ENCODE assay signal across 17 cellular contexts in genomic region chr1:235266967-235267366, GRCh38.
DNase-seq lines count a peak whose midpoint lies in the region; ATAC-seq and TF ChIP-seq lines count a peak whose summit lies in the region.
"Had no signal": no experiment of that assay in that cellular context is flagged by ENCODE, and none has a peak within 500 bp of the region (broad histone marks: within the 10 kb centered on the region; RNA-seq: fewer than 3 reads in every experiment).

No MANE protein-coding gene starts in this region.

- CTCF ChIA-PET in HEK293 (lab: Yijun Ruan, JAX), result interaction anchor here (0.7 to 0.9 kb wide), 2 partner anchors 17 to 63 kb away, joined by 3 read pairs; no protein-coding TSS in a partner anchor
- CTCF ChIA-PET in CD4-positive, alpha-beta T cell (lab: Charles Lee), result no interaction called here

- H3K9me3 ChIP-seq in HEK293 (ENCODE audit: control insufficient read depth, insufficient read depth, low read depth, low read length), result no peaks in the 10 kb centered on the region
- no peaks in the 10 kb centered on the region for H3K9me3 ChIP-seq in CD4-positive, alpha-beta T cell (ENCODE audit: control insufficient read depth, low read length)

- TF ChIP-seq CTCF in natural killer cell (IDR thresholded peaks at IDR 0.05), result no peak
- no peak for TF ChIP-seq CTCF in HEK293 (tag by site-specific recombination; IDR thresholded peaks at IDR 0.05)
- TF ChIP-seq CTCF in CD4-positive, alpha-beta T cell (IDR thresholded peaks at IDR 0.05), result no peak

- H3K9me3 Mint-ChIP-seq in natural killer cell (no peaks in the 10 kb centered on the region), memory B cell (no peaks in the 10 kb centered on the region)
- H3K9me3 Mint-ChIP-seq in natural killer cell treated with Interleukin-12 subunit alpha and Interleukin-12 subunit beta and Interleukin-15 and Interleukin-18, amount 100 ng/mL, for 72 hours, result no peaks in the 10 kb centered on the region
- no peaks in the 10 kb centered on the region for H3K9me3 Mint-ChIP-seq in CD4-positive, alpha-beta T cell
- H3K9me3 Mint-ChIP-seq: HFFc6 had no signal

- DNase-seq in natural killer cell, result no peak
- no peak for DNase-seq in natural killer cell treated with Interleukin-12 subunit alpha and Interleukin-12 subunit beta and Interleukin-15 and Interleukin-18, amount 100 ng/mL, for 72 hours (ENCODE audit: low spot score)
- DNase-seq in memory B cell (ENCODE audit: low spot score in 2 of 2), result no peak
- no peak for DNase-seq in CD4-positive, alpha-beta T cell
- no peak for DNase-seq in H7
- DNase-seq: DMS153, DMS79, GDM1, HCEC 1CT, HFFc6, IMR-90 had no signal

- H3K27ac Mint-ChIP-seq in natural killer cell (peak overlapping the region; percentile 51 to 54), memory B cell (peak overlapping the region; percentile 82)
- peak overlapping the region in 1 of 2 donors; percentile 0 for H3K27ac Mint-ChIP-seq in natural killer cell treated with Interleukin-12 subunit alpha and Interleukin-12 subunit beta and Interleukin-15 and Interleukin-18, amount 100 ng/mL, for 72 hours
- H3K27ac Mint-ChIP-seq in CD4-positive, alpha-beta T cell, result no peak overlapping the region
- H3K27ac Mint-ChIP-seq: B cell had no signal

- H3K4me1 Mint-ChIP-seq in natural killer cell (peaks cover 73% of the 10 kb centered on the region in 2 donors), memory B cell (peaks cover 34% of the 10 kb centered on the region)
- H3K4me1 Mint-ChIP-seq in natural killer cell treated with Interleukin-12 subunit alpha and Interleukin-12 subunit beta and Interleukin-15 and Interleukin-18, amount 100 ng/mL, for 72 hours (ENCODE audit: low read depth in 2 of 2), result peaks cover 41 to 55% of the 10 kb centered on the region in 2 donors
- H3K4me1 Mint-ChIP-seq in CD4-positive, alpha-beta T cell (ENCODE audit: low read depth), result peaks cover 73% of the 10 kb centered on the region

- H3K27me3 Mint-ChIP-seq in natural killer cell (ENCODE audit: low read depth in 2 of 2) (no peaks in the 10 kb centered on the region), memory B cell (no peaks in the 10 kb centered on the region)
- H3K27me3 Mint-ChIP-seq in natural killer cell treated with Interleukin-12 subunit alpha and Interleukin-12 subunit beta and Interleukin-15 and Interleukin-18, amount 100 ng/mL, for 72 hours, result no peaks in the 10 kb centered on the region
- no peaks in the 10 kb centered on the region for H3K27me3 Mint-ChIP-seq in CD4-positive, alpha-beta T cell
- H3K27me3 Mint-ChIP-seq: B cell had no signal

- no peak overlapping the region for H3K4me3 ChIP-seq in HEK293 (ENCODE audit: low read depth, low read length)
- no peak overlapping the region for H3K4me3 ChIP-seq in H7 (ENCODE audit: insufficient read depth, low read depth, low read length)
- H3K4me3 ChIP-seq: BLaER1 treated with 17β-estradiol and CSF1 and Interleukin-3, amounts not matched to agents 10 nM and 100 nM; K562 had no signal

- H3K4me3 Mint-ChIP-seq in natural killer cell (no peak overlapping the region), memory B cell (no peak overlapping the region)
- no peak overlapping the region for H3K4me3 Mint-ChIP-seq in natural killer cell treated with Interleukin-12 subunit alpha and Interleukin-12 subunit beta and Interleukin-15 and Interleukin-18, amount 100 ng/mL, for 72 hours
- no peak overlapping the region for H3K4me3 Mint-ChIP-seq in CD4-positive, alpha-beta T cell
- H3K4me3 Mint-ChIP-seq: B cell, HFFc6 had no signal

- ATAC-seq in natural killer cell (no peak), memory B cell (ENCODE audit: low read depth) (no peak), GM19023 (IDR thresholded peaks at IDR 0.05; ENCODE audit: unreplicated experiment) (no peak)
- ATAC-seq in natural killer cell treated with Interleukin-12 subunit alpha and Interleukin-12 subunit beta and Interleukin-15 and Interleukin-18, amount 100 ng/mL, for 72 hours, result no peak
- no peak for ATAC-seq in CD4-positive, alpha-beta T cell (ENCODE audit: poor library complexity)
- ATAC-seq: K562 had no signal

- no peak overlapping the region for H3K27ac ChIP-seq in HEK293 (ENCODE audit: extremely low read depth, low read depth, low read length)
- no peak overlapping the region for H3K27ac ChIP-seq in CD4-positive, alpha-beta T cell (ENCODE audit: low read depth, low read length)
- H3K27ac ChIP-seq: BLaER1 treated with 17β-estradiol and CSF1 and Interleukin-3, amounts not matched to agents 10 nM and 100 nM; HL-60 had no signal

- peaks cover 24% of the 10 kb centered on the region for H3K4me1 ChIP-seq in HEK293 (ENCODE audit: control insufficient read depth, insufficient read depth, low read length)

- POLR2A ChIA-PET in HEK293 (lab: Yijun Ruan, JAX), result interaction anchor here (2.1 kb wide), 1 partner anchor 100 kb away, joined by 5 read pairs; the partner anchor contains the start of gene TBCE
- POLR2A ChIA-PET in CD4-positive, alpha-beta T cell (lab: Charles Lee), result interaction anchor here (0.7 to 1.1 kb wide), 4 partner anchors 13 to 106 kb away, joined by 3 read pairs; partner anchors contain the start of gene RBM34

- no peaks in the 10 kb centered on the region for H3K27me3 ChIP-seq in CD4-positive, alpha-beta T cell (ENCODE audit: control insufficient read depth, insufficient read depth, low read length)
- no peaks in the 10 kb centered on the region for H3K27me3 ChIP-seq in H7 (ENCODE audit: control insufficient read depth, insufficient read depth, low read length)
- H3K27me3 ChIP-seq: BLaER1 treated with 17β-estradiol and CSF1 and Interleukin-3, amounts not matched to agents 10 nM and 100 nM had no signal

- H3K36me3 ChIP-seq in HEK293 (ENCODE audit: control insufficient read depth in 2 of 2, insufficient read depth in 1 of 2, low read length in 2 of 2), result no peaks in the 10 kb centered on the region
- H3K36me3 ChIP-seq in H7 (replicated peaks; ENCODE audit: control insufficient read depth, insufficient read depth, low read length), result no peaks in the 10 kb centered on the region

- H3K36me3 Mint-ChIP-seq in natural killer cell (no peaks in the 10 kb centered on the region), memory B cell (peaks cover 4% of the 10 kb centered on the region)
- H3K36me3 Mint-ChIP-seq in natural killer cell treated with Interleukin-12 subunit alpha and Interleukin-12 subunit beta and Interleukin-15 and Interleukin-18, amount 100 ng/mL, for 72 hours, result no peaks in the 10 kb centered on the region
- peaks cover 2% of the 10 kb centered on the region for H3K36me3 Mint-ChIP-seq in CD4-positive, alpha-beta T cell (ENCODE audit: low read depth)

- intact Hi-C loops in natural killer cell (cut with micrococcal nuclease), result no loop called here
- intact Hi-C loops in CD4-positive, alpha-beta T cell (cut with DNase I, micrococcal nuclease), result no loop called here

TF ChIP-seq in HEK293, 187 proteins besides CTCF, POLR2A, EP300 and RAD21:
- TF ChIP-seq HOXC10 (CRISPR knock-in tag; IDR thresholded peaks at IDR 0.05) (no peak), ZNF214 (tag by site-specific recombination; IDR thresholded peaks at IDR 0.05; ENCODE audit: borderline replicate concordance) (no peak), ZNF704 (tag by site-specific recombination; IDR thresholded peaks at IDR 0.05) (no peak), ZIC2 (tag by site-specific recombination; IDR thresholded peaks at IDR 0.05) (no peak), ZNF202 (tag by site-specific recombination; IDR thresholded peaks at IDR 0.05; ENCODE audit: borderline replicate concordance) (peak; percentile 68; the same call in 1 of the 2 replicates)
- TF ChIP-seq, protein P1, sequence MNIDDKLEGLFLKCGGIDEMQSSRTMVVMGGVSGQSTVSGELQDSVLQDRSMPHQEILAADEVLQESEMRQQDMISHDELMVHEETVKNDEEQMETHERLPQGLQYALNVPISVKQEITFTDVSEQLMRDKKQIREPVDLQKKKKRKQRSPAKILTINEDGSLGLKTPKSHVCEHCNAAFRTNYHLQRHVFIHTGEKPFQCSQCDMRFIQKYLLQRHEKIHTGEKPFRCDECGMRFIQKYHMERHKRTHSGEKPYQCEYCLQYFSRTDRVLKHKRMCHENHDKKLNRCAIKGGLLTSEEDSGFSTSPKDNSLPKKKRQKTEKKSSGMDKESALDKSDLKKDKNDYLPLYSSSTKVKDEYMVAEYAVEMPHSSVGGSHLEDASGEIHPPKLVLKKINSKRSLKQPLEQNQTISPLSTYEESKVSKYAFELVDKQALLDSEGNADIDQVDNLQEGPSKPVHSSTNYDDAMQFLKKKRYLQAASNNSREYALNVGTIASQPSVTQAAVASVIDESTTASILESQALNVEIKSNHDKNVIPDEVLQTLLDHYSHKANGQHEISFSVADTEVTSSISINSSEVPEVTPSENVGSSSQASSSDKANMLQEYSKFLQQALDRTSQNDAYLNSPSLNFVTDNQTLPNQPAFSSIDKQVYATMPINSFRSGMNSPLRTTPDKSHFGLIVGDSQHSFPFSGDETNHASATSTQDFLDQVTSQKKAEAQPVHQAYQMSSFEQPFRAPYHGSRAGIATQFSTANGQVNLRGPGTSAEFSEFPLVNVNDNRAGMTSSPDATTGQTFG (tag by site-specific recombination; IDR thresholded peaks at IDR 0.05; ENCODE audit: borderline replicate concordance), result no peak
- TF ChIP-seq, protein P2, sequence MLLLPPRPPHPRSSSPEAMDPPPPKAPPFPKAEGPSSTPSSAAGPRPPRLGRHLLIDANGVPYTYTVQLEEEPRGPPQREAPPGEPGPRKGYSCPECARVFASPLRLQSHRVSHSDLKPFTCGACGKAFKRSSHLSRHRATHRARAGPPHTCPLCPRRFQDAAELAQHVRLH (tag by site-specific recombination; IDR thresholded peaks at IDR 0.05), result peak; percentile 39; the same call in 1 of the 2 replicates
